Comparison of ENCODE assay signal across 29 cellular contexts in the genomic region with DNA sequence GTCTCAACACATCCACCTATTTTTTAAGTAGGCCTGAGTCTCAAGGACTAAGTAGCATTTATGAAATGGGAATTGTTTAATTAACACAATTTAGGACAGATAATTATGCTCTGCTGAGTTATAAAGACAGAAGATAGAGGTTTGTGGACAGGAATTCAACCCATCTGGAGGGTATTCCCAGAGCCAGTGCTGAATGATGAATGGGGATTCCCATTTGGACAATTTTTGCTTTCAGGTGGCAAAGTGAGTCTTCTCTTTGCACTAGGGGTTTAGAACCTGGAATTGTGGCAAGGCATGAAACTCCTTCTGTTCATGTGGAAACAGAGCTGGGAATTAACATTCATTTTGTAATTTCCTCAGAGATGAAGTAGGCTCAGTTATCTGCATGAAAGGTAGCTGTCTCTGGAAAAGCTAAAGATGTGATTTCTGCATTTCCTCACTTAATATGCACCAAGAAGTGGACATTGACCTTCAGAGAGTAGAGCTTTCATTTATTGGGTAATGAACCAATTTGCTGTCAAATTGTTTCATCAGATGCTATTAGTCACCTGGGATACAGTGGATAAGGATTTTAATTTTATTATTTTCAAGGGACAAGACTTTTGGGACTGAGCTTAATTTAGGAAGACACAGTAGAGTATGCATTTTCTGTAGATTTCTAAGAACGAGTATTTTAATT.
"Had no signal": no experiment of that assay in that cellular context is flagged by ENCODE, and none has a peak within 500 bp of the region (broad histone marks: within the 10 kb centered on the region; RNA-seq: fewer than 3 reads in every experiment).

No MANE protein-coding gene starts in this region.

- H3K9me3 ChIP-seq: body of pancreas, esophagus squamous epithelium, gastroesophageal sphincter had no signal

- H3K36me3 ChIP-seq: esophagus squamous epithelium, gastroesophageal sphincter, WERI-Rb-1 had no signal

- H3K4me3 ChIP-seq: body of pancreas, esophagus squamous epithelium, gastroesophageal sphincter had no signal

- H3K27me3 ChIP-seq: body of pancreas, esophagus squamous epithelium, gastroesophageal sphincter had no signal

- H3K27ac ChIP-seq: body of pancreas, esophagus squamous epithelium, gastroesophageal sphincter, WERI-Rb-1 had no signal

- ATAC-seq: activated CD4-positive, CD25-positive, alpha-beta regulatory T cell treated with anti-CD3 and anti-CD28 coated beads, Interleukin-2, amount 50 U/mL, for 24 hours; activated CD8-positive, alpha-beta T cell treated with anti-CD3 and anti-CD28 coated beads for 36 hours; activated T-cell treated with anti-CD3 and anti-CD28 coated beads, Interleukin-2, amount 50 U/mL, for 4 hours; activated T-helper 17 cell treated with anti-CD3 and anti-CD28 coated beads, Interleukin-2, amount 50 U/mL, for 72 hours; body of pancreas; effector memory CD8-positive, alpha-beta T cell; gastroesophageal sphincter; T-helper 17 cell had no signal

- DNase-seq: activated B cell treated with CpG ODN at 0.5 μM for 24 hours; activated CD4-positive, alpha-beta T cell treated with anti-CD3 and anti-CD28 coated beads for 48 hours; activated CD4-positive, alpha-beta T cell treated with anti-CD3 and anti-CD28 coated beads, Interleukin-2, amount 50 U/mL, for 1 hour; activated CD4-positive, alpha-beta T cell treated with anti-CD3 and anti-CD28 coated beads, Interleukin-2, amount 50 U/mL, for 48 hours; activated CD8-positive, alpha-beta memory T cell treated with anti-CD3 and anti-CD28 coated beads for 24 hours; activated CD8-positive, alpha-beta T cell treated with anti-CD3 and anti-CD28 coated beads for 36 hours; activated effector memory CD4-positive, alpha-beta T cell treated with Interleukin-2 at 50 U/mL for 16 hours; activated gamma-delta T cell treated with Interleukin-2 at 50 U/mL for 16 hours; activated naive CD4-positive, alpha-beta T cell treated with anti-CD3 and anti-CD28 coated beads, Interleukin-2, amount 50 U/mL, for 16 hours; activated naive CD4-positive, alpha-beta T cell treated with Interleukin-2 at 50 U/mL for 16 hours; activated T-cell treated with anti-CD3 and anti-CD28 coated beads, Interleukin-2, amount 50 U/mL, for 4 hours; amygdala; aorta; body of pancreas; caudate nucleus; cortex of kidney; dermis blood vessel endothelial cell; effector CD4-positive, alpha-beta T cell; effector memory CD8-positive, alpha-beta T cell; esophagus squamous epithelium; foreskin melanocyte; T-helper 1 cell; T-helper 17 cell; T1000; WERI-Rb-1 had no signal

- FAIRE-seq: colon had no signal

- H3K4me1 ChIP-seq: body of pancreas, esophagus squamous epithelium, gastroesophageal sphincter had no signal
